In the genomic region with DNA sequence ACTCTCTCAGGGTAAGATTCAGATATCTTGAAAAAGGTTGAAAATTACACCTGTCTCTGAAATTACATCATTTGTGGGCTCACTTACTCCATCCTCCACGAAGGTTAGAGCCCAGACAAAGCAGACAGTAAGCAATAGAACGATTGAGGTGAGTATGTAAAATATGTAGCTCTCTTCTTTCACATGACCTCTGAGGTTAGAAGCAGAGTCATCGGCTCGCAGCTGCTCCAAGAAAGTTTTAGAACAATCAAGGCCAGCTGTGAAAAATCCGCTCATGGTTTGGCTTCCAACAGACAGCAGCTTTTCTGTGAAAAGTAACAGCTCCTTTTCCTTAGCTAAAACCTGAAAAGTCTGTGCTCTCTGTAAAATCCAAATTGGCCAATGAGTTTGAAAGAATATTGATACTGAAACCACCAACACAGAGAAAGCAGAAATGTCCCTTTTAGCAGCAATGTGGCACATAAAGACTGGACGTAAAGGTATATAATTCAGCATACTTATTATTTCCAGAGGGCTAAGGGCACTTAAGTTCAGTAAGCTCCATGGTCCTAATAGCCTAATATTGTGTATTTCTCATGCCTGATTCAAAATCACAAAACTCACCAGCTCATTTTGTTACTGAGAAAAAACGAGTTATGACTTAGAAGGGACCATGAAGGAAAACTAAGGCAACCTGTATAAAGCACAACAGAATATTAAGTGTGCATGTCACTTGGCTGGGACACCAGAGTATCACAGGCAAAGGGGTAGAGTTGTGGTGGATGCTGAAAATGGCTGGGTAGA, we compare ENCODE assay signal across 13 cellular contexts.
A peak's percentile ranks its signal among the peaks of the same experiment; 100 is the strongest.
DNase-seq lines count a peak whose midpoint lies in the region; ATAC-seq and TF ChIP-seq lines count a peak whose summit lies in the region.
"Had no signal": no experiment of that assay in that cellular context is flagged by ENCODE, and none has a peak within 500 bp of the region (broad histone marks: within the 10 kb centered on the region; RNA-seq: fewer than 3 reads in every experiment).

No MANE protein-coding gene starts in this region.

- H3K4me3 Mint-ChIP-seq in activated naive CD4-positive, alpha-beta T cell treated with anti-CD3 and anti-CD28 coated beads, Interleukin-2, amount 50 U/mL, for 24 hours, result no peak overlapping the region
- H3K4me3 Mint-ChIP-seq: activated T-cell treated with anti-CD3 and anti-CD28 coated beads, Interleukin-2, amount 50 U/mL, for 4 hours; naive thymus-derived CD8-positive, alpha-beta T cell had no signal

- peaks cover 1% of the 10 kb centered on the region for H3K27me3 Mint-ChIP-seq in activated naive CD4-positive, alpha-beta T cell treated with anti-CD3 and anti-CD28 coated beads, Interleukin-2, amount 50 U/mL, for 24 hours

- ATAC-seq in HG02885 (IDR thresholded peaks at IDR 0.05; ENCODE audit: poor library complexity, unreplicated experiment) (peak; percentile 56), HG03108 (IDR thresholded peaks at IDR 0.05; ENCODE audit: unreplicated experiment) (no peak)
- ATAC-seq: naive thymus-derived CD8-positive, alpha-beta T cell had no signal

- peaks cover 33% of the 10 kb centered on the region for H3K4me1 Mint-ChIP-seq in activated naive CD4-positive, alpha-beta T cell treated with anti-CD3 and anti-CD28 coated beads, Interleukin-2, amount 50 U/mL, for 24 hours

- no peak for DNase-seq in activated naive CD4-positive, alpha-beta T cell treated with Interleukin-2 at 50 U/mL for 16 hours
- DNase-seq in astrocyte of the cerebellum (ENCODE audit: low read depth), result peak; percentile 42
- no peak for DNase-seq in NCI-H187 (lab: John Stamatoyannopoulos, UW)
- DNase-seq in putamen (ENCODE audit: low spot score), result no peak
- DNase-seq in NCI-H1694 (lab: John Stamatoyannopoulos, UW), result no peak
- DNase-seq: activated T-cell treated with anti-CD3 and anti-CD28 coated beads, Interleukin-2, amount 50 U/mL, for 4 hours; naive thymus-derived CD8-positive, alpha-beta T cell; NCI-H1417; SHP77 had no signal

- peak overlapping the region; percentile 12 for H3K27ac Mint-ChIP-seq in activated naive CD4-positive, alpha-beta T cell treated with anti-CD3 and anti-CD28 coated beads, Interleukin-2, amount 50 U/mL, for 24 hours

- no peak for TF ChIP-seq CTCF in astrocyte of the cerebellum (IDR thresholded peaks at IDR 0.05; ENCODE audit: low read depth, low read length, missing control alignments)

- no peaks in the 10 kb centered on the region for H3K9me3 Mint-ChIP-seq in activated naive CD4-positive, alpha-beta T cell treated with anti-CD3 and anti-CD28 coated beads, Interleukin-2, amount 50 U/mL, for 24 hours
- H3K9me3 Mint-ChIP-seq: activated T-cell treated with anti-CD3 and anti-CD28 coated beads, Interleukin-2, amount 50 U/mL, for 4 hours; naive thymus-derived CD8-positive, alpha-beta T cell had no signal

- no peak overlapping the region for H3K4me3 ChIP-seq in astrocyte of the cerebellum (ENCODE audit: low read depth, low read length)
- H3K4me3 ChIP-seq: BLaER1 treated with 17β-estradiol and CSF1 and Interleukin-3, amounts not matched to agents 10 nM and 100 nM had no signal

- in situ Hi-C loops in astrocyte of the cerebellum (cut with HindIII; ENCODE audit: low sequenced_read_pairs), result no loop called here

- no peaks in the 10 kb centered on the region for H3K36me3 Mint-ChIP-seq in activated naive CD4-positive, alpha-beta T cell treated with anti-CD3 and anti-CD28 coated beads, Interleukin-2, amount 50 U/mL, for 24 hours
- H3K36me3 Mint-ChIP-seq: naive thymus-derived CD8-positive, alpha-beta T cell had no signal
